1 cellular context compared by ENCODE assay signal in genomic region chr4:93451954-93452353, GRCh38.
TF ChIP-seq lines count a peak whose summit lies in the region.

No MANE protein-coding gene starts in this region.

TF ChIP-seq in GM12878, 131 proteins besides CTCF, POLR2A, EP300 and RAD21 (continued from another document):
- no peak for TF ChIP-seq ZNF687 (IDR thresholded peaks at IDR 0.05)
- TF ChIP-seq HDAC6 (IDR thresholded peaks at IDR 0.05; ENCODE audit: unreplicated experiment) = no peak
- no peak for TF ChIP-seq EGR1 (IDR thresholded peaks at IDR 0.05; ENCODE audit: borderline replicate concordance in 1 of 2, low read depth in 2 of 2, low read length in 2 of 2)
- TF ChIP-seq RCOR1 (conservative IDR thresholded peaks at IDR 0.05; ENCODE audit: low read depth, low read length) = no peak
- no peak for TF ChIP-seq IKZF1 (conservative IDR thresholded peaks at IDR 0.05)
- no peak for TF ChIP-seq ELK1 (IDR thresholded peaks at IDR 0.05; ENCODE audit: low read depth, low read length)
- no peak for TF ChIP-seq TARDBP (IDR thresholded peaks at IDR 0.05; ENCODE audit: borderline replicate concordance)
- no peak for TF ChIP-seq HDGF (IDR thresholded peaks at IDR 0.05)
- no peak for TF ChIP-seq MTA2 (IDR thresholded peaks at IDR 0.05; ENCODE audit: low read depth)
- no peak for TF ChIP-seq IKZF2 (IDR thresholded peaks at IDR 0.05)
- TF ChIP-seq E4F1 (IDR thresholded peaks at IDR 0.05; ENCODE audit: borderline replicate concordance, partially characterized antibody) = no peak
- no peak for TF ChIP-seq BACH1 (IDR thresholded peaks at IDR 0.05; ENCODE audit: borderline replicate concordance)
- TF ChIP-seq POLR2AphosphoS5 (IDR thresholded peaks at IDR 0.05; ENCODE audit: low read length) = no peak
- no peak for TF ChIP-seq FOXM1 (IDR thresholded peaks at IDR 0.05; ENCODE audit: low read depth, low read length)
TF ChIP-seq in GM12878: peak in this region for 0.
